26 cellular contexts compared by ENCODE assay signal in the genomic region with DNA sequence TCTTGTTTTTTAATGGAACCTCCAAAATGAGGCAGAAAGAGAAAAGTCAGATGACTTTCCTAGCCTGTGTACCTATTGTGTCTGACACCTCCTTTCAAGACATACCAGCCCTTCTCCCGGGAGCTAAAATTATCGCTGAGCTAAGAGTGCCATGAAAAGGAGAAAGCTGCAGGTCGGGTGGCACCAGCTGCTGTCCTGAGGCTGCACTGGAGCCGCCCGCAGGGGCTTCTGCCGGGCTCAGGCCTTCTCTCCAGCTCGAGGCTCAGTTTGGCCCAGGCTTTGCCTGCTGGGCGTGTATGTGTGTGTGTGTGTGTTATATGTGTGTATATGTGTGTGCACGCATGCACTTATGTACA. TPM values are rescaled to one million over a fixed set of nuclear protein-coding genes. Genes with fewer than 3 reads are reported as not detected.
DNase-seq lines count a peak whose midpoint lies in the region; ATAC-seq lines count a peak whose summit lies in the region.
"Had no signal": no experiment of that assay in that cellular context is flagged by ENCODE, and none has a peak within 500 bp of the region (broad histone marks: within the 10 kb centered on the region; RNA-seq: fewer than 3 reads in every experiment).

No MANE protein-coding gene starts in this region.

- ATAC-seq in stimulated activated memory B cell treated with anti-CD40 and anti-IgM and Interleukin-4, amounts not matched to agents 10 μg/mL and 1 μg/mL and 100 μg/mL, for 72 hours = no peak
- ATAC-seq in GM18858 (IDR thresholded peaks at IDR 0.05; ENCODE audit: unreplicated experiment) = no peak
- ATAC-seq: activated CD8-positive, alpha-beta memory T cell treated with anti-CD3 and anti-CD28 coated beads, Interleukin-2, amount 10 ng/mL, durations not matched to agents 7 days and 5 days; body of pancreas; foreskin keratinocyte; left cardiac atrium; Panc1 had no signal

- no peaks in the 10 kb centered on the region for H3K27me3 Mint-ChIP-seq in activated T-cell treated with anti-CD3 and anti-CD28 coated beads, Interleukin-2, amount 50 U/mL, for 24 hours
- H3K27me3 Mint-ChIP-seq in stimulated activated memory B cell treated with anti-CD40 and anti-IgM and Interleukin-4, amounts not matched to agents 10 μg/mL and 1 μg/mL and 100 μg/mL, for 72 hours = no peaks in the 10 kb centered on the region
- H3K27me3 Mint-ChIP-seq: activated CD8-positive, alpha-beta memory T cell treated with anti-CD3 and anti-CD28 coated beads, Interleukin-2, amount 10 ng/mL, durations not matched to agents 7 days and 5 days; stimulated activated naive CD8-positive, alpha-beta T cell treated with anti-CD3 and anti-CD28 coated beads, Interleukin-15, Interleukin-2, amounts not matched to agents 100 ng/mL and 50 ng/mL, for 24 hours had no signal

- DNase-seq in activated T-cell treated with anti-CD3 and anti-CD28 coated beads, Interleukin-2, amount 50 U/mL, for 24 hours = no peak
- DNase-seq in activated T-cell treated with anti-CD3 and anti-CD28 coated beads, Interleukin-2, amount 50 U/mL, for 48 hours = no peak
- DNase-seq in SK-N-MC (ENCODE audit: low read depth, low spot score) (no peak), myocyte (ENCODE audit: low read depth) (peak; percentile 76), UCSD-AML1 (lab: John Stamatoyannopoulos, UW; ENCODE audit: unreplicated experiment) (no peak)
- no peak for DNase-seq in stimulated activated CD4-positive, alpha-beta T cell treated with anti-CD3 and anti-CD28 coated beads, Interleukin-4, amount 100 ng/mL, for 1 hour
- DNase-seq: activated CD4-positive, alpha-beta T cell treated with anti-CD3 and anti-CD28 coated beads for 4 hours; activated CD8-positive, alpha-beta memory T cell treated with anti-CD3 and anti-CD28 coated beads, Interleukin-2, amount 10 ng/mL, durations not matched to agents 7 days and 5 days; AML-193; body of pancreas; DMS79 treated with DMSO at 0.1 percent for 48 hours; effector CD8-positive, alpha-beta T cell; foreskin keratinocyte; left cardiac atrium; NCI-H2171 treated with DMSO at 0.1 percent for 48 hours; NCI-H524 treated with DMSO at 0.1 percent for 48 hours; SJCRH30; stimulated activated CD4-positive, alpha-beta T cell treated with anti-CD3 and anti-CD28 coated beads, Interleukin-4, amount 100 ng/mL, for 24 hours; T-helper 1 cell; transverse colon had no signal

- H3K4me1 Mint-ChIP-seq in activated T-cell treated with anti-CD3 and anti-CD28 coated beads, Interleukin-2, amount 50 U/mL, for 24 hours (ENCODE audit: low read depth) = no peaks in the 10 kb centered on the region
- H3K4me1 Mint-ChIP-seq in stimulated activated memory B cell treated with anti-CD40 and anti-IgM and Interleukin-4, amounts not matched to agents 10 μg/mL and 1 μg/mL and 100 μg/mL, for 72 hours = no peaks in the 10 kb centered on the region
- H3K4me1 Mint-ChIP-seq: activated CD8-positive, alpha-beta memory T cell treated with anti-CD3 and anti-CD28 coated beads, Interleukin-2, amount 10 ng/mL, durations not matched to agents 7 days and 5 days had no signal

- H3K36me3 ChIP-seq in SK-N-MC (ENCODE audit: insufficient read depth, low read length) = no peaks in the 10 kb centered on the region; the same call in 1 of the 2 replicates
- H3K36me3 ChIP-seq: SJCRH30, transverse colon had no signal

- H3K4me3 ChIP-seq in SK-N-MC = no peak overlapping the region
- H3K4me3 ChIP-seq: body of pancreas, SJCRH30, transverse colon had no signal

- peaks cover 81% of the 10 kb centered on the region for H3K36me3 Mint-ChIP-seq in activated T-cell treated with anti-CD3 and anti-CD28 coated beads, Interleukin-2, amount 50 U/mL, for 24 hours (ENCODE audit: low read depth)
- peaks cover 55% of the 10 kb centered on the region for H3K36me3 Mint-ChIP-seq in stimulated activated memory B cell treated with anti-CD40 and anti-IgM and Interleukin-4, amounts not matched to agents 10 μg/mL and 1 μg/mL and 100 μg/mL, for 72 hours

- no peaks in the 10 kb centered on the region for H3K9me3 Mint-ChIP-seq in activated T-cell treated with anti-CD3 and anti-CD28 coated beads, Interleukin-2, amount 50 U/mL, for 24 hours
- no peaks in the 10 kb centered on the region for H3K9me3 Mint-ChIP-seq in stimulated activated memory B cell treated with anti-CD40 and anti-IgM and Interleukin-4, amounts not matched to agents 10 μg/mL and 1 μg/mL and 100 μg/mL, for 72 hours
- H3K9me3 Mint-ChIP-seq: activated T-helper 1 cell treated with anti-CD3 and anti-CD28 coated beads, Interleukin-12 subunit alpha, Interleukin-12 subunit beta, Interleukin-2, Interleukin-4 antibody, amounts not matched to agents 30 ng/mL and 10 ng/mL and 1 ng/mL, durations not matched to agents 14 hours and 24 hours and 36 hours; stimulated activated naive CD8-positive, alpha-beta T cell treated with anti-CD3 and anti-CD28 coated beads, Interleukin-15, Interleukin-2, amounts not matched to agents 100 ng/mL and 50 ng/mL, for 24 hours had no signal

- no peak overlapping the region for H3K4me3 Mint-ChIP-seq in activated T-cell treated with anti-CD3 and anti-CD28 coated beads, Interleukin-2, amount 50 U/mL, for 24 hours
- no peak overlapping the region for H3K4me3 Mint-ChIP-seq in stimulated activated memory B cell treated with anti-CD40 and anti-IgM and Interleukin-4, amounts not matched to agents 10 μg/mL and 1 μg/mL and 100 μg/mL, for 72 hours
- H3K4me3 Mint-ChIP-seq: activated CD8-positive, alpha-beta memory T cell treated with anti-CD3 and anti-CD28 coated beads, Interleukin-2, amount 10 ng/mL, durations not matched to agents 7 days and 5 days; activated T-helper 1 cell treated with anti-CD3 and anti-CD28 coated beads, Interleukin-12 subunit alpha, Interleukin-12 subunit beta, Interleukin-2, Interleukin-4 antibody, amounts not matched to agents 30 ng/mL and 10 ng/mL and 1 ng/mL, durations not matched to agents 14 hours and 24 hours and 36 hours; stimulated activated naive CD8-positive, alpha-beta T cell treated with anti-CD3 and anti-CD28 coated beads, Interleukin-15, Interleukin-2, amounts not matched to agents 100 ng/mL and 50 ng/mL, for 24 hours had no signal

- H3K27ac Mint-ChIP-seq in activated T-cell treated with anti-CD3 and anti-CD28 coated beads, Interleukin-2, amount 50 U/mL, for 24 hours = peak overlapping the region; percentile 26
- H3K27ac Mint-ChIP-seq in stimulated activated memory B cell treated with anti-CD40 and anti-IgM and Interleukin-4, amounts not matched to agents 10 μg/mL and 1 μg/mL and 100 μg/mL, for 72 hours = peak overlapping the region; percentile 35
- H3K27ac Mint-ChIP-seq: activated CD8-positive, alpha-beta memory T cell treated with anti-CD3 and anti-CD28 coated beads, Interleukin-2, amount 10 ng/mL, durations not matched to agents 7 days and 5 days; activated T-helper 1 cell treated with anti-CD3 and anti-CD28 coated beads, Interleukin-12 subunit alpha, Interleukin-12 subunit beta, Interleukin-2, Interleukin-4 antibody, amounts not matched to agents 30 ng/mL and 10 ng/mL and 1 ng/mL, durations not matched to agents 14 hours and 24 hours and 36 hours had no signal

- H3K9me3 ChIP-seq in SK-N-MC (ENCODE audit: low read depth, low read length) = no peaks in the 10 kb centered on the region
- H3K9me3 ChIP-seq: body of pancreas, SJCRH30, transverse colon had no signal

- H3K9ac ChIP-seq in SK-N-MC (ENCODE audit: insufficient read length) = no peak overlapping the region

- peak overlapping the region; percentile 50; the same call in 1 of the 2 replicates for H3K27ac ChIP-seq in SK-N-MC
- H3K27ac ChIP-seq: body of pancreas, foreskin keratinocyte, SJCRH30, transverse colon had no signal

RNA-seq across cellular contexts. Expression of a gene that starts 16.7 kb away (rescaled TPM):
- 37.6 and 49.9 TPM in 2 replicates for total RNA-seq in myocyte
- polyA plus RNA-seq in myocyte (2012) = 55.3 TPM

RNA-seq across cellular contexts. Expression of a gene that starts 27.7 kb away (rescaled TPM):
- 143 and 146 TPM in 2 replicates for total RNA-seq in myocyte
- 199 TPM for polyA plus RNA-seq in myocyte (2012)

RNA-seq across cellular contexts. Expression of a gene that starts 37.2 kb away (rescaled TPM):
- 1.3 and 1.9 TPM in 2 replicates for total RNA-seq in myocyte
- 2.4 TPM for polyA plus RNA-seq in myocyte (2012)
- total RNA-seq: left cardiac atrium had no signal

RNA-seq across cellular contexts. Expression of a gene that starts 48.2 kb away (rescaled TPM):
- total RNA-seq in myocyte = 115 and 165 TPM in 2 replicates
- polyA plus RNA-seq in myocyte (2012) = 204 TPM

RNA-seq across cellular contexts. Expression of a gene that starts 50.9 kb away (rescaled TPM):
- total RNA-seq in myocyte = 0.08 and 0.26 TPM in 2 replicates
- 0.48 TPM for polyA plus RNA-seq in myocyte (2012)
- total RNA-seq: A172; activated CD8-positive, alpha-beta memory T cell treated with anti-CD3 and anti-CD28 coated beads, Interleukin-2, amount 10 ng/mL, durations not matched to agents 7 days and 5 days; activated T-helper 1 cell treated with anti-CD3 and anti-CD28 coated beads, Interleukin-12 subunit alpha, Interleukin-12 subunit beta, Interleukin-2, Interleukin-4 antibody, amounts not matched to agents 30 ng/mL and 10 ng/mL and 1 ng/mL, durations not matched to agents 14 hours and 24 hours and 36 hours; SJCRH30 had no signal
